ENCODE assay signal across 19 cellular contexts in genomic region chr5:134638760-134639201, GRCh38. TPM values are rescaled to one million over a fixed set of nuclear protein-coding genes. Genes with fewer than 3 reads are reported as not detected.
DNase-seq lines count a peak whose midpoint lies in the region; TF ChIP-seq lines count a peak whose summit lies in the region.
"Had no signal": no experiment of that assay in that cellular context is flagged by ENCODE, and none has a peak within 500 bp of the region (broad histone marks: within the 10 kb centered on the region; RNA-seq: fewer than 3 reads in every experiment).

No MANE protein-coding gene starts in this region.

- 27 to 73% methylated on average over 3 to 4 of the region's 4 CpGs for WGBS in transverse colon (ENCODE audit: low coverage in 1 of 2), 2 donors

- H3K9ac ChIP-seq in colonic mucosa (ENCODE audit: low read depth in 2 of 2, low read length in 2 of 2) = no peak overlapping the region
- H3K9ac ChIP-seq: BLaER1 treated with 17β-estradiol and CSF1 and Interleukin-3, amounts not matched to agents 10 nM and 100 nM had no signal

- H3K27ac ChIP-seq in colonic mucosa (peak overlapping the region; percentile 67), transverse colon (peak overlapping the region; percentile 69 to 77 (median 72))
- H3K27ac ChIP-seq: A549; BLaER1 treated with 17β-estradiol and CSF1 and Interleukin-3, amounts not matched to agents 10 nM and 100 nM; SK-N-MC had no signal

- no peaks in the 10 kb centered on the region for H3K9me3 ChIP-seq in colonic mucosa
- no peaks in the 10 kb centered on the region for H3K9me3 ChIP-seq in transverse colon
- H3K9me3 ChIP-seq: A549; BLaER1 treated with 17β-estradiol and CSF1 and Interleukin-3, amounts not matched to agents 10 nM and 100 nM had no signal

- DNase-seq in HuH-7 (ENCODE audit: low spot score) (peak; percentile 57), colonic mucosa (peak; percentile 55), mucosa of gallbladder (ENCODE audit: low spot score) (peak; percentile 58), transverse colon (peak; percentile 38), AG08395 (ENCODE audit: low spot score) (no peak), retina (no peak), AG20443 (ENCODE audit: low spot score) (no peak)
- DNase-seq: CD8-positive, alpha-beta memory T cell; DMS79 treated with DMSO at 0.1 percent for 48 hours; HFFc6; NCI-H1105 treated with DMSO at 0.1 percent for 48 hours; NCI-H1694; NCI-H2081 treated with DMSO at 0.1 percent for 48 hours; NK-92 treated with Interleukin-12 subunit alpha and Interleukin-12 subunit beta, amount 100 ng/mL, for 24 hours; Right ventricle myocardium superior had no signal

- no peak for TF ChIP-seq POLR2A in transverse colon (IDR thresholded peaks at IDR 0.05)

- intact Hi-C loops in colonic mucosa (cut with DNase I) = no loop called here
- intact Hi-C loops in transverse colon (cut with DNase I; ENCODE audit: low total_unique reads) = no loop called here

- TF ChIP-seq CTCF in colonic mucosa (IDR thresholded peaks at IDR 0.05) (no peak), transverse colon (IDR thresholded peaks at IDR 0.05) (no peak)

- H3K36me3 ChIP-seq in colonic mucosa = no peaks in the 10 kb centered on the region
- no peaks in the 10 kb centered on the region for H3K36me3 ChIP-seq in transverse colon
- H3K36me3 ChIP-seq: BLaER1 treated with 17β-estradiol and CSF1 and Interleukin-3, amounts not matched to agents 10 nM and 100 nM had no signal

- no peaks in the 10 kb centered on the region for H3K27me3 ChIP-seq in colonic mucosa
- no peaks in the 10 kb centered on the region for H3K27me3 ChIP-seq in transverse colon
- H3K27me3 ChIP-seq: BLaER1 treated with 17β-estradiol and CSF1 and Interleukin-3, amounts not matched to agents 10 nM and 100 nM had no signal

- H3K4me3 ChIP-seq in colonic mucosa (no peak overlapping the region), transverse colon (no peak overlapping the region)
- H3K4me3 ChIP-seq: A549; BLaER1 treated with 17β-estradiol and CSF1 and Interleukin-3, amounts not matched to agents 10 nM and 100 nM; K562; SK-N-MC had no signal

- H3K4me1 ChIP-seq in colonic mucosa (no peaks in the 10 kb centered on the region), transverse colon (peaks cover 0 to 19% (median 11%) of the 10 kb centered on the region in 4 donors)
- H3K4me1 ChIP-seq: A549 had no signal

- in situ Hi-C loops in transverse colon (cut with MboI; ENCODE audit: low pct_ligation_motif_present in 1 of 4, low pct_unique_long_range_greater_than_20kb in 1 of 4, low sequenced_read_pairs in 3 of 4) = no loop called here

- no peak for TF ChIP-seq EP300 in transverse colon (IDR thresholded peaks at IDR 0.05; ENCODE audit: low read depth)

RNA-seq across cellular contexts. Expression of gene SAR1B, which starts 6.2 kb away (rescaled TPM):
- 100 to 1,000 TPM in 1 of 2 donors, 10 to 100 TPM in 1; 85.0 to 106 TPM for total RNA-seq in colonic mucosa
- 102 TPM for total RNA-seq in mucosa of gallbladder
- total RNA-seq in transverse colon = 10 to 100 TPM; 14.3 to 77.8 (median 59.8) TPM

RNA-seq across cellular contexts. Expression of gene SEC24A, which starts 9.8 kb away (rescaled TPM):
- total RNA-seq in colonic mucosa = 10 to 100 TPM; 29.9 to 45.4 TPM
- total RNA-seq in mucosa of gallbladder = 27.7 TPM
- 10 to 100 TPM in 3 of 4 donors, 1 to 10 TPM in 1; 9.2 to 26.7 (median 18.6) TPM for total RNA-seq in transverse colon

Comparison
In these comparisons a context has a peak if more than half of its experiments do, and no peak if none do; other contexts are left out.
1. DNase-seq: peak in HuH-7 (single experiment), colonic mucosa (single experiment), mucosa of gallbladder (single experiment) and transverse colon (single experiment); none in AG08395 (single experiment), retina (single experiment) and AG20443 (single experiment).